10 cellular contexts compared by ENCODE assay signal in genomic region chr12:46339051-46339450, GRCh38.
"Had no signal": no experiment of that assay in that cellular context is flagged by ENCODE, and none has a peak within 500 bp of the region (broad histone marks: within the 10 kb centered on the region; RNA-seq: fewer than 3 reads in every experiment).

No MANE protein-coding gene starts in this region.

- H3K9me3 Mint-ChIP-seq: GM23338, HFFc6 had no signal

- FAIRE-seq: H1, H54 had no signal

- H3K4me1 Mint-ChIP-seq: GM23338 had no signal

- H2AFZ ChIP-seq: GM23338 had no signal

- H3K4me3 Mint-ChIP-seq: GM23338, H9, HFFc6 had no signal

- H3K27ac Mint-ChIP-seq: GM23338, H9, HFFc6 had no signal

- H3K27ac ChIP-seq: HL-60, KMS-11 had no signal

- H3K4me2 ChIP-seq: GM23338, KMS-11 had no signal

- ATAC-seq: GM23338 had no signal

- H3K9ac ChIP-seq: KMS-11 had no signal

- DNase-seq: H9, HCEC 1CT, HFFc6, IMR-90, KBM-7 had no signal

- H3K4me3 ChIP-seq: GM23338 had no signal
